Comparison of ENCODE assay signal across 13 cellular contexts in the genomic region with DNA sequence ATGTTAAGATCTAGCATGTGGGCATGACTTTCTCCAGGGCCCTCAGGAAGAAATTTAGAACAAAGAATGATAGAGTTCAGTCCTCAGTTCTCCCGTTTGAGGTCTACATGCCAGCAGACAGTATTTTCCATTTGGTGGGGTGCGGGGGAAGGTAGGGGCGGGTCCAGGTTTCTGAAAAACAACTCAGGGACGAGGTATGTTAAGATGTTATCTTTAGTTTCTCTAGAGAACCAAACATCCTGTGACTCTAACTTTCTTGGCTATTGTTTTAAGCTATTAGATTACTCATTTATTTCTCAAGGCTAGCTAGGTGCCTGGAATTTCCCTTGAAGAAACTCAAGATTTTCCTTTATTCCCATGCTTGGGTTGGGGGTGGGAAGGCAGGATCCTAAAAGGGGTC. TPM values are rescaled to one million over a fixed set of nuclear protein-coding genes. Genes with fewer than 3 reads are reported as not detected.
A peak's percentile ranks its signal among the peaks of the same experiment; 100 is the strongest.
DNase-seq lines count a peak whose midpoint lies in the region; ATAC-seq, FAIRE-seq and TF ChIP-seq lines count a peak whose summit lies in the region.
"Had no signal": no experiment of that assay in that cellular context is flagged by ENCODE, and none has a peak within 500 bp of the region (broad histone marks: within the 10 kb centered on the region; RNA-seq: fewer than 3 reads in every experiment).

No MANE protein-coding gene starts in this region.

- no peaks in the 10 kb centered on the region for H3K9me3 Mint-ChIP-seq in activated CD4-positive, alpha-beta T cell treated with anti-CD3 and anti-CD28 coated beads, Interleukin-2, amount 10 ng/mL, durations not matched to agents 7 days and 5 days
- no peaks in the 10 kb centered on the region for H3K9me3 Mint-ChIP-seq in endodermal cell

- no peak overlapping the region for H2AFZ ChIP-seq in PC-3 (ENCODE audit: low read length)

- H3K9me3 ChIP-seq in PC-3 (ENCODE audit: low read length) (no peaks in the 10 kb centered on the region), endodermal cell (ENCODE audit: control insufficient read depth, low read length) (no peaks in the 10 kb centered on the region)

- no peaks in the 10 kb centered on the region for H3K79me2 ChIP-seq in PC-3 (ENCODE audit: low read length)

- H3K4me1 Mint-ChIP-seq in activated CD4-positive, alpha-beta T cell treated with anti-CD3 and anti-CD28 coated beads, Interleukin-2, amount 10 ng/mL, durations not matched to agents 7 days and 5 days, result peaks cover 8% of the 10 kb centered on the region
- H3K4me1 Mint-ChIP-seq in endodermal cell, result peaks cover 9% of the 10 kb centered on the region
- H3K4me1 Mint-ChIP-seq: IgD-negative memory B cell had no signal

- WGBS in endodermal cell (ENCODE audit: insufficient coverage in 1 of 2, insufficient read length in 1 of 2), 2 experiments, result 80 to 83% methylated on average over 1 to 4 of the region's 4 CpGs

- no peak for FAIRE-seq in urothelium cell line (lab: Jason Lieb, UNC)

- CTCF ChIA-PET in activated CD4-positive, alpha-beta T cell treated with anti-CD3 and anti-CD28 coated beads, Interleukin-2, amount 10 ng/mL, durations not matched to agents 7 days and 5 days (lab: Charles Lee), result no interaction called here
- CTCF ChIA-PET in PC-3 (lab: Charles Lee), result interaction anchor here (0.6 to 1.4 kb wide), 3 partner anchors 16 to 93 kb away, joined by 3 to 7 read pairs (median 3); no protein-coding TSS in a partner anchor

- peak overlapping the region; percentile 68 for H3K4me2 ChIP-seq in PC-3 (ENCODE audit: low read length)

- H3K27ac Mint-ChIP-seq in activated CD4-positive, alpha-beta T cell treated with anti-CD3 and anti-CD28 coated beads, Interleukin-2, amount 10 ng/mL, durations not matched to agents 7 days and 5 days, result no peak overlapping the region
- H3K27ac Mint-ChIP-seq in endodermal cell, result peak overlapping the region; percentile 41
- H3K27ac Mint-ChIP-seq: IgD-negative memory B cell had no signal

- H3K27me3 ChIP-seq in PC-3 (ENCODE audit: low read length), result no peaks in the 10 kb centered on the region
- no peaks in the 10 kb centered on the region for H3K27me3 ChIP-seq in endodermal cell (ENCODE audit: control insufficient read depth, insufficient read depth, low read length, poor library complexity, severe bottlenecking)

- TF ChIP-seq CTCF in PC-3 (conservative IDR thresholded peaks at IDR 0.05; ENCODE audit: low read depth, low read length), result no peak
- no peak for TF ChIP-seq CTCF in endodermal cell (conservative IDR thresholded peaks at IDR 0.05)

- ATAC-seq in PC-3, result peak; percentile 70

- H3K4me3 ChIP-seq in PC-3 (ENCODE audit: low read length) (peak overlapping the region; percentile 25; the same call in 1 of the 2 replicates), endodermal cell (ENCODE audit: low read length) (no peak overlapping the region)

- no peaks in the 10 kb centered on the region for H3K36me3 ChIP-seq in PC-3 (ENCODE audit: low read depth, low read length)
- no peaks in the 10 kb centered on the region for H3K36me3 ChIP-seq in endodermal cell (ENCODE audit: control insufficient read depth, insufficient read depth, low read length)

- no peaks in the 10 kb centered on the region for H3K9me2 ChIP-seq in PC-3 (replicated peaks; ENCODE audit: low read length)

- H3K4me3 Mint-ChIP-seq in activated CD4-positive, alpha-beta T cell treated with anti-CD3 and anti-CD28 coated beads, Interleukin-2, amount 10 ng/mL, durations not matched to agents 7 days and 5 days, result no peak overlapping the region
- no peak overlapping the region for H3K4me3 Mint-ChIP-seq in endodermal cell
- H3K4me3 Mint-ChIP-seq: IgD-negative memory B cell, neural crest cell had no signal

- no TSS peak for BruUV-seq in PC-3 (replicated peaks; lab: Mats Ljungman, UMichigan)

- peaks cover 7% of the 10 kb centered on the region for H3F3A ChIP-seq in PC-3 (ENCODE audit: low read length, unreplicated experiment)

- peak overlapping the region; percentile 97 for H3K27ac ChIP-seq in PC-3 (ENCODE audit: low read length)
- H3K27ac ChIP-seq in endodermal cell (ENCODE audit: low read depth, low read length), result no peak overlapping the region

- DNase-seq in activated CD4-positive, alpha-beta T cell treated with anti-CD3 and anti-CD28 coated beads, Interleukin-2, amount 50 U/mL, for 48 hours, result peak; percentile 12 to 33
- DNase-seq in activated CD4-positive, alpha-beta T cell treated with anti-CD3 and anti-CD28 coated beads, Interleukin-2, amount 10 ng/mL, durations not matched to agents 7 days and 5 days, result no peak
- peak; percentile 96 for DNase-seq in PC-3
- DNase-seq in endodermal cell, result no peak
- peak; percentile 99 for DNase-seq in renal cortical epithelial cell (ENCODE audit: low read depth)
- DNase-seq in occipital lobe (lab: John Stamatoyannopoulos, UW), result no peak
- no peak for DNase-seq in urothelium cell line (ENCODE audit: low spot score)
- no peak for DNase-seq in superior temporal gyrus (ENCODE audit: extremely low spot score)
- DNase-seq: NCI-H2081; stimulated activated naive CD4-positive, alpha-beta T cell had no signal

- no peaks in the 10 kb centered on the region for H3K36me3 Mint-ChIP-seq in activated CD4-positive, alpha-beta T cell treated with anti-CD3 and anti-CD28 coated beads, Interleukin-2, amount 10 ng/mL, durations not matched to agents 7 days and 5 days (ENCODE audit: low read depth)
- no peaks in the 10 kb centered on the region for H3K36me3 Mint-ChIP-seq in endodermal cell (ENCODE audit: low read depth)

- peak overlapping the region; percentile 89 for H3K9ac ChIP-seq in PC-3 (ENCODE audit: low read length)
- no peak overlapping the region for H3K9ac ChIP-seq in endodermal cell (ENCODE audit: extremely low read depth, low read length, poor library complexity, severe bottlenecking)

- H3K4me1 ChIP-seq in PC-3 (ENCODE audit: insufficient read depth, low read length), result peaks cover 54% of the 10 kb centered on the region
- H3K4me1 ChIP-seq in endodermal cell (ENCODE audit: control insufficient read depth, insufficient read depth, low read length), result peaks cover 4% of the 10 kb centered on the region

- intact Hi-C loops in PC-3 (cut with micrococcal nuclease), result no loop called here

- no peaks in the 10 kb centered on the region for H3K27me3 Mint-ChIP-seq in activated CD4-positive, alpha-beta T cell treated with anti-CD3 and anti-CD28 coated beads, Interleukin-2, amount 10 ng/mL, durations not matched to agents 7 days and 5 days
- H3K27me3 Mint-ChIP-seq in endodermal cell (ENCODE audit: insufficient read depth), result no peaks in the 10 kb centered on the region

- no peaks in the 10 kb centered on the region for H4K20me1 ChIP-seq in PC-3 (ENCODE audit: low read length)

- POLR2A ChIA-PET in activated CD4-positive, alpha-beta T cell treated with anti-CD3 and anti-CD28 coated beads, Interleukin-2, amount 10 ng/mL, durations not matched to agents 7 days and 5 days (lab: Charles Lee), result no interaction called here
- POLR2A ChIA-PET in PC-3 (lab: Charles Lee; ENCODE audit: unreplicated experiment), result interaction anchor here (0.6 to 0.7 kb wide), 2 partner anchors 20 to 35 kb away, joined by 3 to 7 read pairs; no protein-coding TSS in a partner anchor

RNA-seq across cellular contexts. Expression of a gene that starts 42.3 kb away (rescaled TPM):
- total RNA-seq in activated CD4-positive, alpha-beta T cell treated with anti-CD3 and anti-CD28 coated beads, Interleukin-2, amount 10 ng/mL, durations not matched to agents 7 days and 5 days, result not detected
- total RNA-seq in PC-3 (2014; rRNA removed) (3.5 and 5.2 TPM in 2 replicates), endodermal cell (1 to 10 TPM; 6.2 to 7.1 TPM), renal cortical epithelial cell (10.8 and 14.2 TPM in 2 replicates), occipital lobe (65.8 TPM)
- polyA plus RNA-seq in endodermal cell (2013, experiment 1 of 2), result 2.2 TPM
- 1.7 TPM for polyA plus RNA-seq in endodermal cell (2013, experiment 2 of 2)
- total RNA-seq: T-helper 2 cell treated with Interferon-gamma antibody and Interleukin-4, amounts not matched to agents 100 ng/mL and 5 ng/mL, for 36 hours had no signal
- polyA plus RNA-seq: IgD-negative memory B cell had no signal

Comparison
In these comparisons a context has a peak if more than half of its experiments do, and no peak if none do; other contexts are left out.
1. DNase-seq: peak in activated CD4-positive, alpha-beta T cell treated with anti-CD3 and anti-CD28 coated beads, Interleukin-2, amount 50 U/mL, for 48 hours (2 of 2), PC-3 (single experiment) and renal cortical epithelial cell (single experiment); none in activated CD4-positive, alpha-beta T cell treated with anti-CD3 and anti-CD28 coated beads, Interleukin-2, amount 10 ng/mL, durations not matched to agents 7 days and 5 days (single experiment), endodermal cell (single experiment), occipital lobe (single experiment), urothelium cell line (single experiment) and superior temporal gyrus (single experiment).